In the genomic region with DNA sequence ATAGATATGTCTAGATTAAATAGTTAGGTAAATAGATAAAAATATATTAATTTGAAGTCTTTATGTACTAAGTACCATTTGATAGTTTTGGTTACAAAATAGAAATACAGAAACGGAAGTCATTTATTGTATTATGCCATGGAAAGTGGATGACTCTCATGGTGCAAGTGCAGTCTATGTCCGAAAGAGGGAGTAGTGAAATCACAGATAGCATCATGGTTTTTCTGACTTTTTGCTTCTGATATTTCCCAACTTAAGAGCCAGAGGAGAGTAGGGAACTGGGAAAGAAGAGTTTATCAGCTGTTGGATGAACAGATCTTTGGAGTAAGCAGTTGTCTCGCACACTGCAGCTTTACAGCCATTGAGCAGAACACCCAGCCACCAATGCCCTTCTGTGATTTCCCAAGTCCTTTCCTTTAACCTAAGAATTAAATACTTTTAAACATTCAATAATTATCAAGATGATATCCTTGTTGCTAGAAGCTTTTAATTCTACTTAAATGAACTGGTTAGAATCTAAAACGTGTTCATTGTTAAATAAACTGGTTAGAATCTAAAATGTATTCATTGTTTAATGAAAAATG, we compare ENCODE assay signal across 8 cellular contexts. TPM values are rescaled to one million over a fixed set of nuclear protein-coding genes. Genes with fewer than 3 reads are reported as not detected.
DNase-seq lines count a peak whose midpoint lies in the region; ATAC-seq, FAIRE-seq and TF ChIP-seq lines count a peak whose summit lies in the region.

No MANE protein-coding gene starts in this region.

- H3K9me1 ChIP-seq in keratinocyte (ENCODE audit: control insufficient read depth, extremely low read depth, insufficient read depth, low read length): no peaks in the 10 kb centered on the region

- H3K27ac Mint-ChIP-seq in brain: no peak overlapping the region

- 3% methylated on average over 4 of the region's 4 CpGs for WGBS in A549 (ENCODE audit: missing lambda C conversion rate)

- H3K27me3 Mint-ChIP-seq in brain: peaks cover 9% of the 10 kb centered on the region

- no peaks in the 10 kb centered on the region for H3K4me1 Mint-ChIP-seq in brain

- intact Hi-C loops in vagina (cut with DNase I): no loop called here

- H3K9me3 ChIP-seq in A549 (peaks cover 13% of the 10 kb centered on the region), keratinocyte (ENCODE audit: control insufficient read depth, low read depth, low read length) (no peaks in the 10 kb centered on the region), vagina (no peaks in the 10 kb centered on the region)

- ATAC-seq in A549 (peak; percentile 82 to 92), HG02981 (IDR thresholded peaks at IDR 0.05; ENCODE audit: unreplicated experiment) (peak; percentile 76)

- FAIRE-seq in A549 (lab: Jason Lieb, UNC) (peak; percentile 98), keratinocyte (lab: Jason Lieb, UNC) (peak; percentile 75)

- no peaks in the 10 kb centered on the region for H3K36me3 Mint-ChIP-seq in brain

- H3K9ac ChIP-seq in keratinocyte (ENCODE audit: control insufficient read depth, extremely low read depth, insufficient read depth, low read length): no peak overlapping the region

- dilution Hi-C loops in keratinocyte (cut with MboI; ENCODE audit: extremely low pct_ligation_motif_present, low sequenced_read_pairs): loop anchor here (25.0 kb wide), 1 partner anchor 436 kb away; no protein-coding TSS in a partner anchor

- in situ Hi-C loops in GM13976 (cut with MboI; ENCODE audit: low sequenced_read_pairs, unreplicated experiment): no loop called here

- CTCF ChIA-PET in A549 (lab: Yijun Ruan, JAX): interaction anchor here (0.5 to 2.3 kb wide), 27 partner anchors 10 to 782 kb away, joined by 3 to 22 read pairs (median 4); a partner anchor contains a TSS

- peak; percentile 72 to 81 for DNase-seq in A549 (ENCODE audit: low read depth in 1 of 2, low spot score in 1 of 2)
- peak; percentile 57 for DNase-seq in GM13976 (ENCODE audit: low spot score)
- DNase-seq in NCI-H446 treated with DMSO at 0.1 percent for 48 hours (lab: John Stamatoyannopoulos, UW): peak; percentile 39
- no peak for DNase-seq in keratinocyte (ENCODE audit: low read depth, low spot score)
- DNase-seq in vagina (ENCODE audit: extremely low spot score in 2 of 2): no peak
- DNase-seq in OCI-M2 (lab: John Stamatoyannopoulos, UW; ENCODE audit: unreplicated experiment): no peak

- TF ChIP-seq RAD21 in A549 (conservative IDR thresholded peaks at IDR 0.05 in 1 of 2, IDR thresholded peaks at IDR 0.05 in 1 of 2): peak; percentile 92 to 97

- H3K4me2 ChIP-seq in A549: 0 out of 3 replicates have a peak overlapping the region, but pooled peaks have one; percentile 31
- H3K4me2 ChIP-seq in keratinocyte (ENCODE audit: control insufficient read depth, extremely low read depth, insufficient read depth, low read depth, low read length): no peak overlapping the region

- no peak overlapping the region for H2AFZ ChIP-seq in keratinocyte (ENCODE audit: control insufficient read depth, low read length)

- H3K9me3 Mint-ChIP-seq in brain: peaks cover 7 to 23% (median 14%) of the 10 kb centered on the region in 5 experiments

- no peak for TF ChIP-seq EP300 in A549 (IDR thresholded peaks at IDR 0.05)

- POLR2A ChIA-PET in A549 (lab: Yijun Ruan, JAX): no interaction called here

- no peak overlapping the region for H3K27ac ChIP-seq in A549
- H3K27ac ChIP-seq in keratinocyte (ENCODE audit: control insufficient read depth, insufficient read depth, low read length): no peak overlapping the region
- no peak overlapping the region for H3K27ac ChIP-seq in vagina

- H3K36me3 ChIP-seq in keratinocyte (ENCODE audit: control insufficient read depth in 2 of 2, extremely low read depth in 1 of 2, insufficient read depth in 2 of 2, low read length in 2 of 2): no peaks in the 10 kb centered on the region
- no peaks in the 10 kb centered on the region for H3K36me3 ChIP-seq in vagina

- no peaks in the 10 kb centered on the region for H3K79me2 ChIP-seq in keratinocyte (ENCODE audit: control insufficient read depth, insufficient read depth, low read length)

- H3K4me3 Mint-ChIP-seq in brain: no peak overlapping the region

- TF ChIP-seq POLR2A in A549 (IDR thresholded peaks at IDR 0.05; ENCODE audit: low read length) (no peak), vagina (IDR thresholded peaks at IDR 0.05) (no peak)

- no peaks in the 10 kb centered on the region for H4K20me1 ChIP-seq in keratinocyte (ENCODE audit: control insufficient read depth, extremely low read depth, insufficient read depth, low read length)

- H3K27me3 ChIP-seq in keratinocyte (ENCODE audit: control insufficient read depth, extremely low read depth, insufficient read depth, low read length) (no peaks in the 10 kb centered on the region), vagina (no peaks in the 10 kb centered on the region)

- H3K4me1 ChIP-seq in A549 (0 out of 3 replicates have a peak, but pooled peaks cover 4% of the 10 kb centered on the region), keratinocyte (ENCODE audit: control insufficient read depth, extremely low read depth, insufficient read depth, low read length) (peaks cover 7% of the 10 kb centered on the region), vagina (no peaks in the 10 kb centered on the region)

- TF ChIP-seq CTCF in A549 (IDR thresholded peaks at IDR 0.05) (peak; percentile 95), GM13976 (IDR thresholded peaks at IDR 0.05; ENCODE audit: borderline replicate concordance, control extremely low read depth, extremely low read depth, insufficient read depth, missing control alignments) (peak; percentile 61), brain (conservative IDR thresholded peaks at IDR 0.05) (peak; percentile 76 to 87), keratinocyte (optimal IDR thresholded peaks at IDR 0.05 in 1 of 3, IDR thresholded peaks at IDR 0.05 in 1 of 3, conservative IDR thresholded peaks at IDR 0.05 in 1 of 3; ENCODE audit: extremely low read depth in 1 of 3, insufficient read depth in 2 of 3, low read length in 3 of 3) (peak; percentile 54 to 82 (median 62)), vagina (IDR thresholded peaks at IDR 0.05) (peak in 2 of 3 experiments; percentile 70 to 76)

- no peak overlapping the region for H3K4me3 ChIP-seq in A549
- H3K4me3 ChIP-seq in keratinocyte (ENCODE audit: control insufficient read depth in 2 of 3, extremely low read depth in 1 of 3, insufficient read depth in 2 of 3, low read depth in 1 of 3, low read length in 3 of 3): no peak overlapping the region
- no peak overlapping the region for H3K4me3 ChIP-seq in vagina

TF ChIP-seq in A549, 52 proteins besides CTCF, POLR2A, EP300 and RAD21:
- peak in 1 of 2 experiments; percentile 61; a peak in 2 of 4 replicates for TF ChIP-seq CEBPB (IDR thresholded peaks at IDR 0.05)
- no peak for TF ChIP-seq TP53 (CRISPR knock-in tag; IDR thresholded peaks at IDR 0.05)
- peak; percentile 86 for TF ChIP-seq SMC3 (IDR thresholded peaks at IDR 0.05)
- TF ChIP-seq HOXB5 (CRISPR knock-in tag; IDR thresholded peaks at IDR 0.05): no peak

RNA-seq across cellular contexts. Expression of a gene that starts 18.4 kb away (rescaled TPM):
- polyA plus RNA-seq in A549 (2011; rRNA removed) (22.9 and 23.6 TPM in 2 replicates), A549 (2017; fragmentation: RNase III; extraction: RNeasy Plus Mini Kit Qiagen cat#74134 plus additional on column Dnase treatment) (7.9 to 8.4 TPM (median 8.3 TPM) in 3 replicates), brain (ENCODE audit: insufficient read depth, low read depth, low replicate concordance) (13.4 TPM), keratinocyte (2.3 to 5.6 TPM (median 4.5 TPM) in 3 replicates)
- 3.4 and 4.4 TPM in 2 replicates for polyA plus RNA-seq in A549 (2012; cell fraction: cytosol; rRNA removed)
- 18.3 and 19.5 TPM in 2 replicates for polyA plus RNA-seq in A549 (2012; cell fraction: nucleus; rRNA removed)
- polyA minus RNA-seq in A549 (2011; rRNA and poly(A)+ RNA removed): 47.3 and 57.7 TPM in 2 replicates
- polyA plus RNA-seq in keratinocyte (2011; ENCODE audit: low read depth): 35.6 TPM
- polyA plus RNA-seq in keratinocyte (2011; cell fraction: cytosol; rRNA removed): 3.0 and 4.1 TPM in 2 replicates
- 11.3 and 12.6 TPM in 2 replicates for polyA plus RNA-seq in keratinocyte (2011; cell fraction: nucleus; rRNA removed)
- polyA plus RNA-seq in keratinocyte (2012; ENCODE audit: low replicate concordance): 4.0 and 5.6 TPM in 2 replicates
- 10.9 to 25.9 TPM (median 19.6 TPM) in 3 replicates for polyA minus RNA-seq in keratinocyte
- 13.0 TPM for polyA minus RNA-seq in keratinocyte (2011; cell fraction: cytosol; rRNA and poly(A)+ RNA removed)
- 18.9 and 51.8 TPM in 2 replicates for polyA minus RNA-seq in keratinocyte (2011; cell fraction: nucleus; rRNA and poly(A)+ RNA removed)
- total RNA-seq in vagina: 7.4 TPM

RNA-seq across cellular contexts. Expression of a gene that starts 46.4 kb away (rescaled TPM):
- polyA plus RNA-seq in A549 (2011; rRNA removed): 48.1 and 59.1 TPM in 2 replicates
- polyA plus RNA-seq in A549 (2012; cell fraction: cytosol; rRNA removed): 19.7 and 20.3 TPM in 2 replicates
- polyA plus RNA-seq in A549 (2012; cell fraction: nucleus; rRNA removed): 12.8 and 15.0 TPM in 2 replicates
- polyA plus RNA-seq in A549 (2017; fragmentation: RNase III; extraction: RNeasy Plus Mini Kit Qiagen cat#74134 plus additional on column Dnase treatment): 31.6 to 35.7 TPM (median 34.2 TPM) in 3 replicates
- polyA minus RNA-seq in A549 (2011; rRNA and poly(A)+ RNA removed): 8.6 and 13.2 TPM in 2 replicates
- polyA plus RNA-seq in brain (ENCODE audit: insufficient read depth, low read depth, low replicate concordance): 35.8 TPM
- 10.2 to 17.0 TPM (median 16.5 TPM) in 3 replicates for polyA plus RNA-seq in keratinocyte
- 5.9 TPM for polyA plus RNA-seq in keratinocyte (2011; ENCODE audit: low read depth)
- 11.9 and 18.2 TPM in 2 replicates for polyA plus RNA-seq in keratinocyte (2011; cell fraction: cytosol; rRNA removed)
- 9.4 and 15.3 TPM in 2 replicates for polyA plus RNA-seq in keratinocyte (2011; cell fraction: nucleus; rRNA removed)
- polyA plus RNA-seq in keratinocyte (2012; ENCODE audit: low replicate concordance): 14.6 and 15.0 TPM in 2 replicates
- 3.9 to 6.2 TPM (median 5.5 TPM) in 3 replicates for polyA minus RNA-seq in keratinocyte
- 12.1 TPM for polyA minus RNA-seq in keratinocyte (2011; cell fraction: cytosol; rRNA and poly(A)+ RNA removed)
- polyA minus RNA-seq in keratinocyte (2011; cell fraction: nucleus; rRNA and poly(A)+ RNA removed): 5.3 and 8.2 TPM in 2 replicates
- total RNA-seq in vagina: 10.1 TPM

Comparison
In these comparisons a context has a peak if more than half of its experiments do, and no peak if none do; other contexts are left out.
1. DNase-seq: peak in A549 (2 of 2), GM13976 (single experiment) and NCI-H446 treated with DMSO at 0.1 percent for 48 hours (single experiment); none in keratinocyte (single experiment), vagina (0 of 2) and OCI-M2 (single experiment).
2. Peak in every context shown above with its lines, with median percentiles within 50 percentile points of each other: CTCF ChIP-seq.